ENCODE assay signal across 1 cellular context in genomic region chr10:125257521-125258105, GRCh38.
TF ChIP-seq lines count a peak whose summit lies in the region.

No MANE protein-coding gene starts in this region.

TF ChIP-seq in SK-N-SH treated with all-trans-retinoic acid at 6 μM for 48 hours, 23 proteins besides CTCF, POLR2A, EP300 and RAD21 (continued from another document):
- TF ChIP-seq PATZ1 (CRISPR knock-in tag; IDR thresholded peaks at IDR 0.05; ENCODE audit: borderline replicate concordance) (no peak), CREB5 (CRISPR knock-in tag; IDR thresholded peaks at IDR 0.05; ENCODE audit: low read depth) (no peak), ZFP3 (CRISPR knock-in tag; IDR thresholded peaks at IDR 0.05) (no peak), ZNF565 (CRISPR knock-in tag; conservative IDR thresholded peaks at IDR 0.05; ENCODE audit: low read depth) (no peak)
